1 cellular context compared by ENCODE assay signal in genomic region chr7:97872025-97872669, GRCh38.
TF ChIP-seq lines count a peak whose summit lies in the region.

Gene ASNS (minus strand): TSS chr7:97872408. CDS start chr7:97869156, 3,252 bp downstream.

TF ChIP-seq in HepG2, 621 proteins besides CTCF, POLR2A, EP300 and RAD21 (continued from another document and continues in another):
- TF ChIP-seq ZNF552 (CRISPR knock-in tag; IDR thresholded peaks at IDR 0.05; ENCODE audit: borderline replicate concordance) (peak; percentile 91), MNT (IDR thresholded peaks at IDR 0.05) (peak; percentile 6; the same call in 1 of the 2 replicates), ZNF7 (CRISPR knock-in tag; IDR thresholded peaks at IDR 0.05) (0 out of 2 replicates have a peak, but pooled peaks have one; percentile 15), NKX3-1 (CRISPR knock-in tag; IDR thresholded peaks at IDR 0.05) (peak; percentile 53; the same call in 1 of the 2 replicates), ZHX1 (CRISPR knock-in tag; IDR thresholded peaks at IDR 0.05; ENCODE audit: low read depth) (peak; percentile 68; the same call in 1 of the 2 replicates), HMG20A (CRISPR knock-in tag; IDR thresholded peaks at IDR 0.05; ENCODE audit: borderline replicate concordance) (peak; percentile 31; the same call in 1 of the 2 replicates), TFDP2 (CRISPR knock-in tag; IDR thresholded peaks at IDR 0.05) (peak; percentile 65), FOXM1 (CRISPR knock-in tag; IDR thresholded peaks at IDR 0.05) (no peak), SMAD1 (CRISPR knock-in tag; IDR thresholded peaks at IDR 0.05; ENCODE audit: borderline replicate concordance, low read depth) (peak; percentile 64; the same call in 1 of the 2 replicates), RCOR2 (CRISPR knock-in tag; IDR thresholded peaks at IDR 0.05) (no peak; the same call in 1 of the 2 replicates), SOX6 (IDR thresholded peaks at IDR 0.05) (no peak), SOX6 (CRISPR knock-in tag; IDR thresholded peaks at IDR 0.05) (peak; percentile 85), HBP1 (CRISPR knock-in tag; IDR thresholded peaks at IDR 0.05; ENCODE audit: low read depth) (no peak), ZBED4 (CRISPR knock-in tag; IDR thresholded peaks at IDR 0.05; ENCODE audit: borderline replicate concordance) (peak; percentile 41; the same call in 1 of the 2 replicates), NFE2 (CRISPR knock-in tag; IDR thresholded peaks at IDR 0.05) (no peak), ZNF136 (CRISPR knock-in tag; IDR thresholded peaks at IDR 0.05; ENCODE audit: low read depth) (no peak), FOXC1 (CRISPR knock-in tag; IDR thresholded peaks at IDR 0.05; ENCODE audit: borderline replicate concordance) (peak; percentile 87), IRF2 (CRISPR knock-in tag; IDR thresholded peaks at IDR 0.05) (peak; percentile 70), PPARG (CRISPR knock-in tag; conservative IDR thresholded peaks at IDR 0.05) (no peak; the same call in 1 of the 2 replicates), ELF1 (CRISPR knock-in tag; IDR thresholded peaks at IDR 0.05) (0 out of 2 replicates have a peak, but pooled peaks have one; percentile 20), TFE3 (CRISPR knock-in tag; IDR thresholded peaks at IDR 0.05) (peak; percentile 58; the same call in 1 of the 2 replicates), HNRNPLL (IDR thresholded peaks at IDR 0.05; ENCODE audit: low read depth, low read length, poor library complexity, severe bottlenecking) (peak; percentile 96), ZNF737 (CRISPR knock-in tag; IDR thresholded peaks at IDR 0.05; ENCODE audit: borderline replicate concordance) (peak; percentile 91), ZNF530 (CRISPR knock-in tag; IDR thresholded peaks at IDR 0.05; ENCODE audit: low read depth) (no peak), ZNF672 (CRISPR knock-in tag; IDR thresholded peaks at IDR 0.05) (no peak), FLYWCH1 (CRISPR knock-in tag; IDR thresholded peaks at IDR 0.05) (no peak), ZNF614 (CRISPR knock-in tag; IDR thresholded peaks at IDR 0.05; ENCODE audit: borderline replicate concordance) (peak; percentile 74; the same call in 1 of the 2 replicates), HOMEZ (CRISPR knock-in tag; IDR thresholded peaks at IDR 0.05; ENCODE audit: low read depth) (peak; percentile 56; the same call in 1 of the 2 replicates), SOX5 (CRISPR knock-in tag; IDR thresholded peaks at IDR 0.05; ENCODE audit: borderline replicate concordance) (peak; percentile 52; the same call in 1 of the 2 replicates), MAZ (IDR thresholded peaks at IDR 0.05; ENCODE audit: borderline replicate concordance, low read depth, low read length) (no peak), MAZ (CRISPR knock-in tag; IDR thresholded peaks at IDR 0.05; ENCODE audit: low read depth) (peak; percentile 66; the same call in 1 of the 2 replicates), SMAD9 (CRISPR knock-in tag; IDR thresholded peaks at IDR 0.05) (no peak), TRAFD1 (CRISPR knock-in tag; IDR thresholded peaks at IDR 0.05; ENCODE audit: borderline replicate concordance) (0 out of 2 replicates have a peak, but pooled peaks have one; percentile 40), ZNF543 (CRISPR knock-in tag; IDR thresholded peaks at IDR 0.05) (0 out of 2 replicates have a peak, but pooled peaks have one; percentile 33), EEA1 (CRISPR knock-in tag; IDR thresholded peaks at IDR 0.05; ENCODE audit: borderline replicate concordance) (peak; percentile 70; the same call in 1 of the 2 replicates), TBX3 (IDR thresholded peaks at IDR 0.05; ENCODE audit: borderline replicate concordance) (no peak), CSRNP1 (CRISPR knock-in tag; IDR thresholded peaks at IDR 0.05) (peak; percentile 85; the same call in 1 of the 2 replicates), MXI1 (IDR thresholded peaks at IDR 0.05; ENCODE audit: borderline replicate concordance, low read depth, low read length) (peak; percentile 53; the same call in 1 of the 3 replicates), ZNF547 (CRISPR knock-in tag; IDR thresholded peaks at IDR 0.05) (peak; percentile 76), HOXA3 (CRISPR knock-in tag; IDR thresholded peaks at IDR 0.05) (peak; percentile 63), KLF9 (CRISPR knock-in tag; IDR thresholded peaks at IDR 0.05; ENCODE audit: low read depth) (no peak), KLF6 (CRISPR knock-in tag; IDR thresholded peaks at IDR 0.05) (peak; percentile 98), SALL1 (CRISPR knock-in tag; IDR thresholded peaks at IDR 0.05) (peak; percentile 85)
